ENCODE assay signal across 11 cellular contexts in genomic region chr1:2583331-2583791, GRCh38. TPM values are rescaled to one million over a fixed set of nuclear protein-coding genes. Genes with fewer than 3 reads are reported as not detected.
A peak's percentile ranks its signal among the peaks of the same experiment; 100 is the strongest.
DNase-seq lines count a peak whose midpoint lies in the region; ATAC-seq and TF ChIP-seq lines count a peak whose summit lies in the region.
"Had no signal": no experiment of that assay in that cellular context is flagged by ENCODE, and none has a peak within 500 bp of the region (broad histone marks: within the 10 kb centered on the region; RNA-seq: fewer than 3 reads in every experiment).

No MANE protein-coding gene starts in this region.

- intact Hi-C loops in activated CD8-positive, alpha-beta T cell treated with anti-CD3 and anti-CD28 coated beads for 36 hours (cut with micrococcal nuclease) = loop anchor here (10.0 kb wide), 1 partner anchor 61 kb away; no protein-coding TSS in a partner anchor

- H3K9me3 ChIP-seq in upper lobe of left lung = no peaks in the 10 kb centered on the region

- no peak for TF ChIP-seq EP300 in upper lobe of left lung (IDR thresholded peaks at IDR 0.05)

- H3K36me3 Mint-ChIP-seq in activated CD8-positive, alpha-beta T cell treated with anti-CD3 and anti-CD28 coated beads for 36 hours (ENCODE audit: low read depth) = peaks cover 29% of the 10 kb centered on the region

- H3K4me1 Mint-ChIP-seq in activated CD8-positive, alpha-beta T cell treated with anti-CD3 and anti-CD28 coated beads for 36 hours (ENCODE audit: low read depth) = peaks cover 62% of the 10 kb centered on the region

- no peaks in the 10 kb centered on the region for H3K36me3 ChIP-seq in upper lobe of left lung

- H3K9me3 Mint-ChIP-seq in activated CD8-positive, alpha-beta T cell treated with anti-CD3 and anti-CD28 coated beads for 36 hours = peaks cover 3% of the 10 kb centered on the region

- TF ChIP-seq CTCF in activated CD8-positive, alpha-beta T cell treated with anti-CD3 and anti-CD28 coated beads for 36 hours (IDR thresholded peaks at IDR 0.05) = no peak
- TF ChIP-seq CTCF in upper lobe of left lung (IDR thresholded peaks at IDR 0.05) = peak in 1 of 6 experiments; percentile 20

- DNase-seq in stimulated activated CD4-positive, alpha-beta T cell treated with anti-CD3 and anti-CD28 coated beads, Interleukin-15, amount 100 ng/mL, for 24 hours = peak; percentile 41
- no peak for DNase-seq in stimulated activated CD4-positive, alpha-beta T cell treated with anti-CD3 and anti-CD28 coated beads, Interleukin-4, amount 100 ng/mL, for 1 hour
- DNase-seq in activated CD8-positive, alpha-beta T cell treated with anti-CD3 and anti-CD28 coated beads for 36 hours = peak; percentile 66
- peak; percentile 55 for DNase-seq in left kidney (ENCODE audit: low read depth, low spot score)
- peak in 1 of 2 donors; percentile 2 for DNase-seq in upper lobe of left lung
- no peak for DNase-seq in dermis blood vessel endothelial cell
- DNase-seq in NCI-H524 treated with DMSO at 0.1 percent for 48 hours (lab: John Stamatoyannopoulos, UW) = no peak
- DNase-seq in inferior parietal cortex (ENCODE audit: extremely low spot score) = no peak
- DNase-seq: hypothalamus, MM.1S, NCI-H446 treated with DMSO at 0.1 percent for 48 hours had no signal

- no peak for TF ChIP-seq POLR2A in upper lobe of left lung (IDR thresholded peaks at IDR 0.05)

- peak overlapping the region; percentile 96 to 99 (median 98) for H3K27ac ChIP-seq in upper lobe of left lung

- CTCF ChIA-PET in activated CD8-positive, alpha-beta T cell treated with anti-CD3 and anti-CD28 coated beads for 36 hours (lab: Charles Lee) = interaction anchor here (2.2 to 3.3 kb wide), 4 partner anchors 22 to 167 kb away, joined by 10 to 28 read pairs (median 11); partner anchors contain the start of gene TNFRSF14

- peak overlapping the region in 3 of 4 donors; percentile 1 to 30 (median 26) for H3K4me3 ChIP-seq in upper lobe of left lung

- POLR2A ChIA-PET in activated CD8-positive, alpha-beta T cell treated with anti-CD3 and anti-CD28 coated beads for 36 hours (lab: Charles Lee) = interaction anchor here (0.9 to 6.2 kb wide), 6 partner anchors 13 to 64 kb away, joined by 3 to 100 read pairs (median 25); partner anchors contain the start of genes PANK4 and TNFRSF14

- no peak for ATAC-seq in activated CD8-positive, alpha-beta T cell treated with anti-CD3 and anti-CD28 coated beads for 36 hours
- ATAC-seq in upper lobe of left lung (ENCODE audit: low FRiP score in 2 of 2) = no peak

- no peaks in the 10 kb centered on the region for H3K27me3 ChIP-seq in upper lobe of left lung

- no peaks in the 10 kb centered on the region for H3K27me3 Mint-ChIP-seq in activated CD8-positive, alpha-beta T cell treated with anti-CD3 and anti-CD28 coated beads for 36 hours

- WGBS in upper lobe of left lung, 2 donors = 55 to 68% methylated on average over 4 of the region's 5 CpGs

- peak overlapping the region; percentile 83 for H3K4me3 Mint-ChIP-seq in activated CD8-positive, alpha-beta T cell treated with anti-CD3 and anti-CD28 coated beads for 36 hours

- H3K27ac Mint-ChIP-seq in activated CD8-positive, alpha-beta T cell treated with anti-CD3 and anti-CD28 coated beads for 36 hours = peak overlapping the region; percentile 92

- peaks cover 42 to 54% (median 46%) of the 10 kb centered on the region in 4 donors for H3K4me1 ChIP-seq in upper lobe of left lung

RNA-seq across cellular contexts. Expression of gene PRXL2B, which starts 3.2 kb away (rescaled TPM):
- 10 to 100 TPM; 39.1 to 43.6 TPM for total RNA-seq in activated CD8-positive, alpha-beta T cell treated with anti-CD3 and anti-CD28 coated beads for 36 hours
- total RNA-seq in upper lobe of left lung (10 to 100 TPM; 10.5 to 34.2 (median 22.0) TPM), dermis blood vessel endothelial cell (63.0 and 128 TPM in 2 replicates)

RNA-seq across cellular contexts. Expression of gene TNFRSF14, which starts 27.2 kb away (rescaled TPM):
- 100 to 1,000 TPM; 134 to 140 TPM for total RNA-seq in activated CD8-positive, alpha-beta T cell treated with anti-CD3 and anti-CD28 coated beads for 36 hours
- total RNA-seq in upper lobe of left lung = 100 to 1,000 TPM in 4 of 6 donors, 10 to 100 TPM in 2; 61.1 to 641 (median 147) TPM
- total RNA-seq in dermis blood vessel endothelial cell = 109 and 155 TPM in 2 replicates

RNA-seq across cellular contexts. Expression of gene MMEL1, which starts 49.5 kb away (rescaled TPM):
- total RNA-seq in activated CD8-positive, alpha-beta T cell treated with anti-CD3 and anti-CD28 coated beads for 36 hours = 1 to 10 TPM; 1.8 to 3.1 TPM
- total RNA-seq in upper lobe of left lung (1 to 10 TPM in 4 of 6 donors, not detected in 2; 2.9 to 5.5 (median 5.1) TPM), dermis blood vessel endothelial cell (2.0 and 5.4 TPM in 2 replicates)

RNA-seq across cellular contexts. Expression of gene HES5, which starts 53.3 kb away (rescaled TPM):
- not detected for total RNA-seq in activated CD8-positive, alpha-beta T cell treated with anti-CD3 and anti-CD28 coated beads for 36 hours
- total RNA-seq in upper lobe of left lung = 1 to 10 TPM in 2 of 6 donors, under 1 TPM in 2, not detected in 2; 0.31 to 1.6 (median 0.92) TPM
- total RNA-seq in dermis blood vessel endothelial cell = 0.17 TPM in 1 of 2 replicates, not detected in the other

RNA-seq across cellular contexts. Expression of gene PANK4, which starts 57.0 kb away (rescaled TPM):
- 10 to 100 TPM; 39.0 to 40.6 TPM for total RNA-seq in activated CD8-positive, alpha-beta T cell treated with anti-CD3 and anti-CD28 coated beads for 36 hours
- 100 to 1,000 TPM in 1 of 6 donors, 10 to 100 TPM in 5; 20.7 to 123 (median 36.9) TPM for total RNA-seq in upper lobe of left lung
- total RNA-seq in dermis blood vessel endothelial cell = 21.5 and 24.7 TPM in 2 replicates

Comparison
In these comparisons a context has a peak if more than half of its experiments do, and no peak if none do; other contexts are left out.
1. DNase-seq: peak in stimulated activated CD4-positive, alpha-beta T cell treated with anti-CD3 and anti-CD28 coated beads, Interleukin-15, amount 100 ng/mL, for 24 hours (single experiment), activated CD8-positive, alpha-beta T cell treated with anti-CD3 and anti-CD28 coated beads for 36 hours (single experiment) and left kidney (single experiment); none in stimulated activated CD4-positive, alpha-beta T cell treated with anti-CD3 and anti-CD28 coated beads, Interleukin-4, amount 100 ng/mL, for 1 hour (single experiment), dermis blood vessel endothelial cell (single experiment), NCI-H524 treated with DMSO at 0.1 percent for 48 hours (single experiment) and inferior parietal cortex (single experiment).